ENCODE assay signal across 21 cellular contexts in genomic region chr4:71333960-71334951, GRCh38. TPM values are rescaled to one million over a fixed set of nuclear protein-coding genes. Genes with fewer than 3 reads are reported as not detected.
DNase-seq lines count a peak whose midpoint lies in the region; ATAC-seq, FAIRE-seq and TF ChIP-seq lines count a peak whose summit lies in the region.
"Had no signal": no experiment of that assay in that cellular context is flagged by ENCODE, and none has a peak within 500 bp of the region (broad histone marks: within the 10 kb centered on the region; RNA-seq: fewer than 3 reads in every experiment).

No MANE protein-coding gene starts in this region.

- DNase-seq in MCF 10A (ENCODE audit: unreplicated experiment): peak; percentile 53
- DNase-seq in breast epithelium (ENCODE audit: low spot score in 2 of 2): no peak
- peak; percentile 53 for DNase-seq in astrocyte (ENCODE audit: low read depth)
- peak; percentile 77 to 93 for DNase-seq in foreskin keratinocyte
- DNase-seq in nucleus accumbens (lab: John Stamatoyannopoulos, UW): no peak
- DNase-seq in activated gamma-delta T cell treated with Interleukin-2 at 50 U/mL for 16 hours: no peak
- no peak for DNase-seq in DMS114 treated with DMSO at 0.1 percent for 48 hours (lab: John Stamatoyannopoulos, UW; ENCODE audit: unreplicated experiment)
- no peak for DNase-seq in H54 (ENCODE audit: insufficient read length, low spot score)
- DNase-seq: activated naive CD4-positive, alpha-beta T cell treated with anti-CD3 and anti-CD28 coated beads, Interleukin-2, amount 10 ng/mL, durations not matched to agents 7 days and 5 days; DMS153; erythroblast; heart left ventricle; naive B cell; NCI-H2081; psoas muscle; stimulated activated CD8-positive, alpha-beta memory T cell treated with anti-CD3 and anti-CD28 coated beads, Interleukin-4, amount 100 ng/mL, for 48 hours had no signal

- no peaks in the 10 kb centered on the region for H4K20me1 ChIP-seq in astrocyte (ENCODE audit: insufficient read depth, low read length)

- H2AFZ ChIP-seq in astrocyte (ENCODE audit: low read depth, low read length): no peak overlapping the region

- H3K4me2 ChIP-seq in astrocyte (ENCODE audit: low read length): no peak overlapping the region

- intact Hi-C loops in MCF 10A (cut with micrococcal nuclease) (no loop called here), breast epithelium (cut with DNase I; ENCODE audit: low total_unique reads) (no loop called here)

- no peak overlapping the region for H3K27ac ChIP-seq in breast epithelium
- H3K27ac ChIP-seq in astrocyte (ENCODE audit: low read depth, low read length): no peak overlapping the region
- H3K27ac ChIP-seq in foreskin keratinocyte: no peak overlapping the region
- H3K27ac ChIP-seq: 22Rv1, heart left ventricle, psoas muscle had no signal

- no peaks in the 10 kb centered on the region for H3K27me3 Mint-ChIP-seq in MCF 10A (ENCODE audit: insufficient read depth, unreplicated experiment)
- H3K27me3 Mint-ChIP-seq in astrocyte (ENCODE audit: low read depth, unreplicated experiment): peaks cover 1% of the 10 kb centered on the region
- H3K27me3 Mint-ChIP-seq: brain had no signal

- no peaks in the 10 kb centered on the region for H3K79me2 ChIP-seq in astrocyte (ENCODE audit: insufficient read depth, low read length)

- BruUV-seq in MCF 10A (replicated peaks; lab: Mats Ljungman, UMichigan): no TSS peak

- ATAC-seq in foreskin keratinocyte: peak; percentile 91
- ATAC-seq: heart left ventricle, psoas muscle had no signal

- no peak for TF ChIP-seq POLR2A in breast epithelium (IDR thresholded peaks at IDR 0.05)
- no peak for TF ChIP-seq POLR2A in H54 (IDR thresholded peaks at IDR 0.05; ENCODE audit: low read depth, low read length)

- no peak overlapping the region for H3K9ac ChIP-seq in astrocyte (ENCODE audit: low read length)

- POLR2A ChIA-PET in MCF 10A (lab: Yijun Ruan, JAX): interaction anchor here (1.0 kb wide), 1 partner anchor 19 kb away, joined by 3 read pairs; no protein-coding TSS in a partner anchor

- H3K9me3 Mint-ChIP-seq in MCF 10A (ENCODE audit: unreplicated experiment) (no peaks in the 10 kb centered on the region), astrocyte (ENCODE audit: unreplicated experiment) (peaks cover 8% of the 10 kb centered on the region)
- H3K9me3 Mint-ChIP-seq: activated naive CD4-positive, alpha-beta T cell treated with anti-CD3 and anti-CD28 coated beads, Interleukin-2, amount 10 ng/mL, durations not matched to agents 7 days and 5 days had no signal

- CTCF ChIA-PET in MCF 10A (lab: Yijun Ruan, JAX): interaction anchor here (0.8 kb wide), 1 partner anchor 8 kb away, joined by 3 read pairs; no protein-coding TSS in a partner anchor

- H3K36me3 Mint-ChIP-seq in MCF 10A (ENCODE audit: insufficient read depth, unreplicated experiment) (no peaks in the 10 kb centered on the region), astrocyte (ENCODE audit: low read depth, unreplicated experiment) (peaks cover 2% of the 10 kb centered on the region)
- H3K36me3 Mint-ChIP-seq: activated naive CD4-positive, alpha-beta T cell treated with anti-CD3 and anti-CD28 coated beads, Interleukin-2, amount 10 ng/mL, durations not matched to agents 7 days and 5 days; IgD-negative memory B cell; naive B cell had no signal

- no peaks in the 10 kb centered on the region for H3K4me1 ChIP-seq in breast epithelium
- peaks cover 4% of the 10 kb centered on the region for H3K4me1 ChIP-seq in astrocyte (ENCODE audit: insufficient read depth, low read length)
- H3K4me1 ChIP-seq in foreskin keratinocyte: peaks cover 4% of the 10 kb centered on the region
- H3K4me1 ChIP-seq: psoas muscle had no signal

- no peak overlapping the region for H3K27ac Mint-ChIP-seq in MCF 10A (ENCODE audit: low read depth, unreplicated experiment)
- no peak overlapping the region for H3K27ac Mint-ChIP-seq in astrocyte (ENCODE audit: unreplicated experiment)
- H3K27ac Mint-ChIP-seq: activated naive CD4-positive, alpha-beta T cell treated with anti-CD3 and anti-CD28 coated beads, Interleukin-2, amount 10 ng/mL, durations not matched to agents 7 days and 5 days; brain; IgD-negative memory B cell; naive B cell had no signal

- no peaks in the 10 kb centered on the region for H3K36me3 ChIP-seq in breast epithelium
- H3K36me3 ChIP-seq in astrocyte (ENCODE audit: insufficient read depth, low read length): no peaks in the 10 kb centered on the region
- H3K36me3 ChIP-seq: heart left ventricle had no signal

- no peaks in the 10 kb centered on the region for H3K9me3 ChIP-seq in breast epithelium
- H3K9me3 ChIP-seq in astrocyte (ENCODE audit: insufficient read depth, low read depth, low read length): no peaks in the 10 kb centered on the region
- H3K9me3 ChIP-seq: psoas muscle had no signal

- H3K27me3 ChIP-seq in breast epithelium (no peaks in the 10 kb centered on the region), astrocyte (ENCODE audit: insufficient read depth, low read length) (no peaks in the 10 kb centered on the region), foreskin keratinocyte (no peaks in the 10 kb centered on the region)
- H3K27me3 ChIP-seq: heart left ventricle had no signal

- H3K4me3 Mint-ChIP-seq in MCF 10A (ENCODE audit: unreplicated experiment) (no peak overlapping the region), astrocyte (ENCODE audit: unreplicated experiment) (no peak overlapping the region)
- H3K4me3 Mint-ChIP-seq: activated naive CD4-positive, alpha-beta T cell treated with anti-CD3 and anti-CD28 coated beads, Interleukin-2, amount 10 ng/mL, durations not matched to agents 7 days and 5 days; brain; IgD-negative memory B cell; naive B cell had no signal

- H3K4me3 ChIP-seq in breast epithelium (no peak overlapping the region), astrocyte (ENCODE audit: insufficient read depth, low read depth, low read length) (no peak overlapping the region)
- H3K4me3 ChIP-seq: heart left ventricle, psoas muscle had no signal

- no peak for TF ChIP-seq CTCF in MCF 10A (IDR thresholded peaks at IDR 0.05; ENCODE audit: unreplicated experiment)
- no peak for TF ChIP-seq CTCF in breast epithelium (IDR thresholded peaks at IDR 0.05)
- TF ChIP-seq CTCF in astrocyte (IDR thresholded peaks at IDR 0.05; ENCODE audit: insufficient read depth, low read depth, low read length): no peak
- no peak for TF ChIP-seq CTCF in foreskin keratinocyte (conservative IDR thresholded peaks at IDR 0.05)

- H3K4me1 Mint-ChIP-seq in MCF 10A (ENCODE audit: insufficient read depth, unreplicated experiment): peaks cover 5% of the 10 kb centered on the region
- peaks cover 8% of the 10 kb centered on the region for H3K4me1 Mint-ChIP-seq in astrocyte (ENCODE audit: low read depth, unreplicated experiment)
- H3K4me1 Mint-ChIP-seq: brain, IgD-negative memory B cell, naive B cell had no signal

- FAIRE-seq in astrocyte (lab: Jason Lieb, UNC) (peak; percentile 5), H54 (lab: Jason Lieb, UNC) (no peak)

RNA-seq across cellular contexts. Expression of gene SLC4A4, which starts 4.6 kb away (rescaled TPM):
- not detected in 2 replicates for total RNA-seq in MCF 10A (2022)
- total RNA-seq in breast epithelium: 1 to 10 TPM; 1.3 to 6.7 (median 1.4) TPM
- 3.0 and 3.7 TPM in 2 replicates for total RNA-seq in astrocyte
- total RNA-seq in foreskin keratinocyte: 0.92 and 2.2 TPM in 2 replicates
- 0.46 and 1.4 TPM in 2 replicates for polyA plus RNA-seq in foreskin keratinocyte
- total RNA-seq: dermis microvascular lymphatic vessel endothelial cell, lung microvascular endothelial cell had no signal
- polyA plus RNA-seq: IgD-negative memory B cell had no signal

Comparison
In these comparisons a context has a peak if more than half of its experiments do, and no peak if none do; other contexts are left out.
1. DNase-seq: peak in MCF 10A (single experiment), astrocyte (single experiment) and foreskin keratinocyte (2 of 2); none in breast epithelium (0 of 2), nucleus accumbens (0 of 56), activated gamma-delta T cell treated with Interleukin-2 at 50 U/mL for 16 hours (single experiment), DMS114 treated with DMSO at 0.1 percent for 48 hours (single experiment) and H54 (single experiment).